ENCODE assay signal across 8 cellular contexts in the genomic region with DNA sequence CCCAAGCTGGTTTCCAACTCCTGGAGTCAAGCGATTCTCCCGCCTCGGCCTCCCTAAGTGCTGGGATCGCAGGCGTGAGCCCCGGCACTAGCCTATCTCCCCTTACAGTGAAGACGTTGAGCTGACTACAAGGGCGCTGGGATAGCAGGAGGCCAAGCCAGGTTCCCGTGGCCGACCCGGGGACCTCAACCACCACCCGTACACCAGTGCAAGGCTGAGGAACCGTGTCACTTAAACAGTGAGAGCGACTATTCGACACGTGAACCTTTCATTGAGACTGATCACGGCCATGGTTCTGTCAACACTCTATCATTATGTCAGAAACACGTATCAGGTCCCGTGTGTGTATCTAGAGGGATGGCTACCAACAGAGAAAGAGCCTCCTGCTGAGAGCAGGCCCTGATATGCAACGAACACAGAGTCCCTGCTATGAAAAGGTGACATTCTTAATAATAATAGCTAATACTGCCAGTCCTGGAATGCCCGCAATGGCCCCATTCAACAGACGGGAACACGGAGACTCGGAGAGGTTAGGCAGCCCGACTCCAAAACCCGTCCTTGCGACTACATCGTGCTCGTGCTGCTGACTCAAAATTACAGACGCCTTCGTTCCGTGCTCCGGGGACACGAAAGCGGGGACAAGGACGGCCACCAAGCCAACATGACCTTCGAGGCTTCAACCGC. TPM values are rescaled to one million over a fixed set of nuclear protein-coding genes. Genes with fewer than 3 reads are reported as not detected.
A peak's percentile ranks its signal among the peaks of the same experiment; 100 is the strongest.
DNase-seq lines count a peak whose midpoint lies in the region; ATAC-seq and TF ChIP-seq lines count a peak whose summit lies in the region.

No MANE protein-coding gene starts in this region.

- H2AFZ ChIP-seq in H9 (ENCODE audit: low read length) (no peak overlapping the region), SK-N-SH (ENCODE audit: low read depth) (peak overlapping the region; percentile 53; the same call in 1 of the 2 replicates)

- no peak overlapping the region for H2BK15ac ChIP-seq in H9 (ENCODE audit: low read depth, low read length)

- H2BK5ac ChIP-seq in H9 (ENCODE audit: insufficient read length, low read length) = no peak overlapping the region

- peaks cover 0 to 6% (median 0%) of the 10 kb centered on the region in 3 experiments; a peak in 4 of 7 replicates for H3K36me3 Mint-ChIP-seq in H9 (ENCODE audit: insufficient read depth in 1 of 3, low read depth in 3 of 3)

- peak overlapping the region; percentile 99 for H3K27ac ChIP-seq in BLaER1
- no peak overlapping the region for H3K27ac ChIP-seq in H9 (ENCODE audit: insufficient read length, low read depth, low read length)
- H3K27ac ChIP-seq in SK-N-SH (ENCODE audit: low read depth in 2 of 2, low read length in 1 of 2) = peak overlapping the region; percentile 93
- H3K27ac ChIP-seq in ectodermal cell (ENCODE audit: insufficient read depth, low read depth, low read length, poor library complexity, severe bottlenecking) = no peak overlapping the region

- H3K18ac ChIP-seq in H9 (ENCODE audit: insufficient read length, low read depth, low read length) = peak overlapping the region; percentile 18

- H3K27ac Mint-ChIP-seq in H9 = peak overlapping the region; percentile 58 to 96 (median 93); a peak in 4 of 7 replicates

- H3K4me1 ChIP-seq in BLaER1 = peaks cover 41% of the 10 kb centered on the region
- peaks cover 4% of the 10 kb centered on the region; the same call in 1 of the 2 replicates for H3K4me1 ChIP-seq in H9 (ENCODE audit: insufficient read depth, low read length)
- H3K4me1 ChIP-seq in SK-N-SH (ENCODE audit: control insufficient read depth in 1 of 2, insufficient read depth in 2 of 2, low read depth in 1 of 2, low read length in 1 of 2) = peaks cover 3 to 16% of the 10 kb centered on the region in 2 experiments; a peak in 2 of 4 replicates
- peaks cover 10% of the 10 kb centered on the region for H3K4me1 ChIP-seq in ectodermal cell (ENCODE audit: control insufficient read depth, insufficient read depth, low read length)
- peaks cover 35% of the 10 kb centered on the region for H3K4me1 ChIP-seq in mucosa of descending colon (ENCODE audit: low read depth)

- H3K9me3 ChIP-seq in BLaER1 (no peaks in the 10 kb centered on the region), H9 (ENCODE audit: control insufficient read depth, low read depth, low read length) (no peaks in the 10 kb centered on the region), SK-N-SH (no peaks in the 10 kb centered on the region), ectodermal cell (ENCODE audit: control insufficient read depth, low read length) (no peaks in the 10 kb centered on the region), mucosa of descending colon (no peaks in the 10 kb centered on the region)

- H3K79me1 ChIP-seq in H9 (ENCODE audit: insufficient read depth, low read depth, low read length, poor library complexity, severe bottlenecking) = no peaks in the 10 kb centered on the region

- peak overlapping the region; percentile 99 for H3K9ac ChIP-seq in BLaER1
- peak overlapping the region; percentile 79 for H3K9ac ChIP-seq in H9 (ENCODE audit: extremely low read depth, insufficient read length, low read length)
- H3K9ac ChIP-seq in SK-N-SH = peak overlapping the region; percentile 90

- no peak overlapping the region for H2BK20ac ChIP-seq in H9 (ENCODE audit: low read depth, low read length, poor library complexity, severe bottlenecking)

- no peak overlapping the region for H4K91ac ChIP-seq in H9 (ENCODE audit: insufficient read length, low read depth, low read length)

- no peak overlapping the region for H2AK5ac ChIP-seq in H9 (ENCODE audit: insufficient read length, low read length)

- peaks cover 8% of the 10 kb centered on the region for H3F3A ChIP-seq in SK-N-SH (replicated peaks; ENCODE audit: insufficient read depth)

- H3K4me3 ChIP-seq in BLaER1 (peak overlapping the region; percentile 99), SK-N-SH (ENCODE audit: low read depth in 2 of 2, low read length in 1 of 2) (peak overlapping the region; percentile 77 to 90), ectodermal cell (ENCODE audit: insufficient read depth, low read depth, low read length) (peak overlapping the region; percentile 63), mucosa of descending colon (peak overlapping the region; percentile 86)

- no peak overlapping the region for H4K8ac ChIP-seq in H9 (replicated peaks; ENCODE audit: insufficient read length, low read depth, low read length)

- peak overlapping the region; percentile 87 to 91 for H3K4me3 Mint-ChIP-seq in H9

- peak overlapping the region; percentile 86 for H3K14ac ChIP-seq in H9 (ENCODE audit: insufficient read depth, low read length)

- H3K4me2 ChIP-seq in BLaER1 = peak overlapping the region; percentile 88
- H3K4me2 ChIP-seq in H9 (ENCODE audit: insufficient read depth, insufficient read length, low read length) = peak overlapping the region; percentile 96
- peak overlapping the region; percentile 90 for H3K4me2 ChIP-seq in SK-N-SH

- peaks cover 13% of the 10 kb centered on the region for H3K23me2 ChIP-seq in H9 (ENCODE audit: insufficient read length, low read depth, low read length, poor library complexity, severe bottlenecking)

- H3K79me2 ChIP-seq in H9 (ENCODE audit: insufficient read depth, low read length) (peaks cover 40% of the 10 kb centered on the region), SK-N-SH (ENCODE audit: insufficient read depth) (peaks cover 55% of the 10 kb centered on the region)

- POLR2A ChIA-PET in SK-N-SH (lab: Yijun Ruan, JAX) = no interaction called here

- H3K4ac ChIP-seq in H9 (ENCODE audit: low read depth, low read length) = no peak overlapping the region

- TF ChIP-seq CTCF in H9 (conservative IDR thresholded peaks at IDR 0.05) = no peak
- no peak for TF ChIP-seq CTCF in SK-N-SH (IDR thresholded peaks at IDR 0.05)
- no peak for TF ChIP-seq CTCF in mucosa of descending colon (IDR thresholded peaks at IDR 0.05)

- no peak overlapping the region for H3T11ph ChIP-seq in H9 (ENCODE audit: low read length)

- H3K56ac ChIP-seq in H9 (ENCODE audit: insufficient read length, low read depth, low read length) = no peak overlapping the region

- H4K20me1 ChIP-seq in BLaER1 (peaks cover 56% of the 10 kb centered on the region), H9 (ENCODE audit: control insufficient read depth, insufficient read depth, insufficient read length) (no peaks in the 10 kb centered on the region), SK-N-SH (ENCODE audit: insufficient read depth) (peaks cover 35% of the 10 kb centered on the region)

- no peak overlapping the region for H2BK12ac ChIP-seq in H9 (ENCODE audit: insufficient read length, low read depth, low read length)

- WGBS in H9 (ENCODE audit: extremely low coverage, insufficient read length, low lambda C conversion rate) = no CpG with 5 or more reads among the region's 38 CpGs
- 1% methylated on average over 37 of the region's 38 CpGs for WGBS in SK-N-SH (ENCODE audit: low lambda C conversion rate)
- WGBS in ectodermal cell, 2 experiments = 9 to 10% methylated on average over 38 of the region's 38 CpGs

- no peak overlapping the region for H2BK120ac ChIP-seq in H9 (ENCODE audit: low read depth, low read length, poor library complexity, severe bottlenecking)

- CTCF ChIA-PET in SK-N-SH (lab: Yijun Ruan, JAX) = interaction anchor here (0.8 to 2.7 kb wide), 6 partner anchors 12 to 104 kb away, joined by 3 to 11 read pairs (median 4); a partner anchor contains a TSS

- ATAC-seq in mucosa of descending colon (no peak), GM21786 (IDR thresholded peaks at IDR 0.05; ENCODE audit: unreplicated experiment) (no peak), HG02852 (IDR thresholded peaks at IDR 0.05; ENCODE audit: unreplicated experiment) (no peak)

- no peaks in the 10 kb centered on the region; a peak in 2 of 5 replicates for H3K9me3 Mint-ChIP-seq in H9

- H3K36me3 ChIP-seq in BLaER1 (peaks cover 22% of the 10 kb centered on the region), SK-N-SH (replicated peaks in 1 of 2; ENCODE audit: control insufficient read depth in 1 of 2, insufficient read depth in 2 of 2, low read length in 1 of 2) (peaks cover 0 to under 1% of the 10 kb centered on the region in 2 experiments), ectodermal cell (ENCODE audit: control insufficient read depth, insufficient read depth, low read length) (no peaks in the 10 kb centered on the region), mucosa of descending colon (ENCODE audit: low read depth) (no peaks in the 10 kb centered on the region)

- TF ChIP-seq EP300 in SK-N-SH (IDR thresholded peaks at IDR 0.05; ENCODE audit: borderline replicate concordance in 1 of 2, low read depth in 1 of 2, low read length in 1 of 2) = no peak

- TF ChIP-seq RAD21 in SK-N-SH (IDR thresholded peaks at IDR 0.05; ENCODE audit: low read length) = no peak

- no peaks in the 10 kb centered on the region for H3K9me2 ChIP-seq in SK-N-SH

- no peaks in the 10 kb centered on the region for H3K27me3 Mint-ChIP-seq in H9 (ENCODE audit: low read depth)

- peaks cover 25 to 30% of the 10 kb centered on the region in 2 experiments for H3K4me1 Mint-ChIP-seq in H9

- H3K27me3 ChIP-seq in BLaER1 = no peaks in the 10 kb centered on the region
- H3K27me3 ChIP-seq in H9 (ENCODE audit: insufficient read depth, low read length) = no peaks in the 10 kb centered on the region
- H3K27me3 ChIP-seq in SK-N-SH (ENCODE audit: insufficient read depth) = no peaks in the 10 kb centered on the region
- no peaks in the 10 kb centered on the region for H3K27me3 ChIP-seq in ectodermal cell (ENCODE audit: control insufficient read depth, insufficient read depth, low read length, poor library complexity, severe bottlenecking)

- H3K23ac ChIP-seq in H9 (ENCODE audit: insufficient read length, low read depth, low read length) = no peak overlapping the region

- intact Hi-C loops in mucosa of descending colon (cut with DNase I, micrococcal nuclease) = no loop called here

- no peak for DNase-seq in H9
- peak; percentile 50 for DNase-seq in SK-N-SH
- peak; percentile 43 to 64 (median 54) for DNase-seq in mucosa of descending colon
- no peak for DNase-seq in DMS153 treated with DMSO at 0.1 percent for 48 hours (lab: John Stamatoyannopoulos, UW; ENCODE audit: unreplicated experiment)

- H4K5ac ChIP-seq in H9 (ENCODE audit: insufficient read length, low read depth, low read length) = no peak overlapping the region

RNA-seq across cellular contexts. Expression of a gene that starts 0.9 kb away (rescaled TPM):
- 73.5 and 75.8 TPM in 2 replicates for total RNA-seq in H9 (2021)
- polyA plus RNA-seq in SK-N-SH (2012; rRNA removed) = 26.0 and 32.6 TPM in 2 replicates
- 33.2 and 36.6 TPM in 2 replicates for polyA plus RNA-seq in SK-N-SH (2012; cell fraction: cytosol; rRNA removed)
- polyA plus RNA-seq in SK-N-SH (2012; cell fraction: nucleus; rRNA removed) = 26.2 and 28.5 TPM in 2 replicates
- polyA plus RNA-seq in ectodermal cell (2013, experiment 1 of 4) = 40.8 TPM
- polyA plus RNA-seq in ectodermal cell (2013, experiment 2 of 4) = 38.1 TPM
- polyA plus RNA-seq in ectodermal cell (2013, experiment 3 of 4) = 28.2 TPM
- polyA plus RNA-seq in ectodermal cell (2013, experiment 4 of 4) = 30.2 TPM
- total RNA-seq in mucosa of descending colon = 100 to 1,000 TPM in 1 of 3 donors, 10 to 100 TPM in 2; 68.5 to 104 (median 93.1) TPM

RNA-seq across cellular contexts. Expression of a gene that starts 31.6 kb away (rescaled TPM):
- 4.8 and 5.4 TPM in 2 replicates for total RNA-seq in H9 (2021)
- polyA plus RNA-seq in SK-N-SH (2012; rRNA removed) = 15.3 and 19.7 TPM in 2 replicates
- polyA plus RNA-seq in SK-N-SH (2012; cell fraction: cytosol; rRNA removed) = 14.5 and 14.8 TPM in 2 replicates
- polyA plus RNA-seq in SK-N-SH (2012; cell fraction: nucleus; rRNA removed) = 32.9 and 57.3 TPM in 2 replicates
- polyA plus RNA-seq in ectodermal cell (2013, experiment 1 of 4) = 12.0 TPM
- polyA plus RNA-seq in ectodermal cell (2013, experiment 2 of 4) = 11.5 TPM
- polyA plus RNA-seq in ectodermal cell (2013, experiment 3 of 4) = 10.8 TPM
- 8.4 TPM for polyA plus RNA-seq in ectodermal cell (2013, experiment 4 of 4)
- 1 to 10 TPM; 2.8 to 8.0 (median 2.9) TPM for total RNA-seq in mucosa of descending colon

Comparison
In these comparisons a context has a peak if more than half of its experiments do, and no peak if none do; other contexts are left out.
1. H3K27ac ChIP-seq: peak in BLaER1 (single experiment) and SK-N-SH (2 of 2); none in H9 (single experiment) and ectodermal cell (single experiment).
2. DNase-seq: peak in SK-N-SH (single experiment) and mucosa of descending colon (3 of 3); none in H9 (single experiment) and DMS153 treated with DMSO at 0.1 percent for 48 hours (single experiment).
3. Peak in every context shown above with its lines, with median percentiles within 50 percentile points of each other: H3K4me2 ChIP-seq, H3K4me3 ChIP-seq and H3K9ac ChIP-seq.